Comparison of ENCODE assay signal across 9 cellular contexts in genomic region chr12:120263725-120264040, GRCh38. TPM values are rescaled to one million over a fixed set of nuclear protein-coding genes. Genes with fewer than 3 reads are reported as not detected.
DNase-seq lines count a peak whose midpoint lies in the region; ATAC-seq, FAIRE-seq and TF ChIP-seq lines count a peak whose summit lies in the region.
"Had no signal": no experiment of that assay in that cellular context is flagged by ENCODE, and none has a peak within 500 bp of the region (broad histone marks: within the 10 kb centered on the region; RNA-seq: fewer than 3 reads in every experiment).

No MANE protein-coding gene starts in this region.

- no peak for FAIRE-seq in GM19239 (lab: Jason Lieb, UNC)

- TF ChIP-seq EP300 in gastroesophageal sphincter (IDR thresholded peaks at IDR 0.05), result no peak

- H3K9ac ChIP-seq in ES-I3 (ENCODE audit: low read depth, low read length), result peak overlapping the region; percentile 80

- in situ Hi-C loops in ACHN (cut with HindIII; ENCODE audit: low pct_ligation_motif_present, low pct_unique_long_range_greater_than_20kb, low sequenced_read_pairs), result loop anchor here (10.0 kb wide), 1 partner anchor 59 kb away; the partner anchor contains the start of gene RPLP0

- TF ChIP-seq POLR2A in gastroesophageal sphincter (IDR thresholded peaks at IDR 0.05), result no peak

- 0 to 28% methylated on average over 2 to 5 of the region's 5 CpGs for WGBS in gastroesophageal sphincter (ENCODE audit: low coverage in 1 of 2), 2 donors

- peak overlapping the region; percentile 99 for H3K4me3 ChIP-seq in gastroesophageal sphincter
- peak overlapping the region; percentile 87 for H3K4me3 ChIP-seq in skeletal muscle cell (ENCODE audit: low read depth, low read length)

- peak overlapping the region; percentile 92 for H3K4me3 Mint-ChIP-seq in activated naive CD8-positive, alpha-beta T cell

- no peak for TF ChIP-seq CTCF in gastroesophageal sphincter (IDR thresholded peaks at IDR 0.05)

- H3K27ac ChIP-seq in gastroesophageal sphincter, result peak overlapping the region; percentile 88 to 96 (median 93)
- H3K27ac ChIP-seq: SK-N-MC had no signal

- H3K4me1 ChIP-seq in ES-I3 (ENCODE audit: insufficient read depth, low read length), result peaks cover 37% of the 10 kb centered on the region
- H3K4me1 ChIP-seq in gastroesophageal sphincter, result peaks cover 4 to 71% (median 29%) of the 10 kb centered on the region in 3 donors

- DNase-seq in skeletal muscle cell (ENCODE audit: low read depth) (no peak), NCI-H82 (lab: John Stamatoyannopoulos, UW) (no peak), ACHN (no peak), GM19239 (ENCODE audit: insufficient read length, low spot score) (no peak)

- peaks cover 12% of the 10 kb centered on the region for H3K36me3 ChIP-seq in ES-I3 (ENCODE audit: insufficient read depth, low read length)
- H3K36me3 ChIP-seq in gastroesophageal sphincter, result peaks cover 0 to 3% of the 10 kb centered on the region in 2 donors

- ATAC-seq in gastroesophageal sphincter, result no peak
- ATAC-seq in HG02884 (IDR thresholded peaks at IDR 0.05; ENCODE audit: unreplicated experiment), result no peak

- H3K9me3 ChIP-seq in ES-I3 (ENCODE audit: control insufficient read depth, insufficient read depth, low read length), result no peaks in the 10 kb centered on the region
- no peaks in the 10 kb centered on the region for H3K9me3 ChIP-seq in gastroesophageal sphincter

- peak overlapping the region; percentile 69 for H3K27ac Mint-ChIP-seq in activated naive CD8-positive, alpha-beta T cell

- peaks cover 60% of the 10 kb centered on the region for H3K4me1 Mint-ChIP-seq in activated naive CD8-positive, alpha-beta T cell (ENCODE audit: low read depth)

- H3K27me3 Mint-ChIP-seq in activated naive CD8-positive, alpha-beta T cell, result no peaks in the 10 kb centered on the region

- no peaks in the 10 kb centered on the region for H3K36me3 Mint-ChIP-seq in activated naive CD8-positive, alpha-beta T cell

- H3K9me3 Mint-ChIP-seq in activated naive CD8-positive, alpha-beta T cell (ENCODE audit: low read depth), result no peaks in the 10 kb centered on the region

- H3K27me3 ChIP-seq in gastroesophageal sphincter, result no peaks in the 10 kb centered on the region

RNA-seq across cellular contexts. Expression of gene PXN, which starts 1.8 kb away (rescaled TPM):
- 10 to 100 TPM; 43.2 to 80.4 (median 59.4) TPM for total RNA-seq in gastroesophageal sphincter

RNA-seq across cellular contexts. Expression of gene RNU4-2, which starts 28.0 kb away (rescaled TPM):
- total RNA-seq in gastroesophageal sphincter, result under 1 TPM in 3 of 4 donors, not detected in 1; under 0.01 TPM

RNA-seq across cellular contexts. Expression of gene RNU4-1, which starts 29.4 kb away (rescaled TPM):
- total RNA-seq in gastroesophageal sphincter, result under 1 TPM in 1 of 4 donors, not detected in 3; under 0.01 TPM

RNA-seq across cellular contexts. Expression of gene SIRT4, which starts 38.4 kb away (rescaled TPM):
- total RNA-seq in gastroesophageal sphincter, result 1 to 10 TPM in 3 of 4 donors, under 1 TPM in 1; 0.67 to 3.9 (median 3.7) TPM
